ENCODE assay signal across 8 cellular contexts in genomic region chr10:104260775-104261115, GRCh38. TPM values are rescaled to one million over a fixed set of nuclear protein-coding genes. Genes with fewer than 3 reads are reported as not detected.
A peak's percentile ranks its signal among the peaks of the same experiment; 100 is the strongest.
DNase-seq lines count a peak whose midpoint lies in the region; ATAC-seq, FAIRE-seq and TF ChIP-seq lines count a peak whose summit lies in the region.

No MANE protein-coding gene starts in this region.

- peak overlapping the region; percentile 81 for H3K4me2 ChIP-seq in endothelial cell of umbilical vein (ENCODE audit: insufficient read depth, low read length)
- no peak overlapping the region for H3K4me2 ChIP-seq in H9 (ENCODE audit: insufficient read depth, insufficient read length, low read length)

- H3K9me3 Mint-ChIP-seq in H9: no peaks in the 10 kb centered on the region

- intact Hi-C loops in endothelial cell of umbilical vein (cut with micrococcal nuclease) (loop anchor here (1.0 kb wide), 1 partner anchor 9 kb away; the partner anchor contains the start of gene GSTO2), psoas muscle (cut with DNase I) (no loop called here)

- H3K4ac ChIP-seq in H9 (ENCODE audit: low read depth, low read length): no peak overlapping the region

- H3K27ac ChIP-seq in RWPE1: no peak overlapping the region
- H3K27ac ChIP-seq in endothelial cell of umbilical vein (ENCODE audit: insufficient read depth, low read depth, low read length): peak overlapping the region; percentile 94
- H3K27ac ChIP-seq in psoas muscle: peak overlapping the region; percentile 24
- H3K27ac ChIP-seq in H9 (ENCODE audit: insufficient read length, low read depth, low read length): no peak overlapping the region

- no peak overlapping the region for H2AK5ac ChIP-seq in H9 (ENCODE audit: insufficient read length, low read length)

- peaks cover 1 to 67% (median 11%) of the 10 kb centered on the region in 3 experiments; a peak in 5 of 7 replicates for H3K36me3 Mint-ChIP-seq in H9 (ENCODE audit: insufficient read depth in 1 of 3, low read depth in 3 of 3)

- no peak overlapping the region for H2BK120ac ChIP-seq in H9 (ENCODE audit: low read depth, low read length, poor library complexity, severe bottlenecking)

- peak; percentile 84 for DNase-seq in ELR (ENCODE audit: low read depth)
- DNase-seq in RWPE1 (ENCODE audit: low spot score): peak; percentile 74
- DNase-seq in endothelial cell of umbilical vein (ENCODE audit: low read depth, low spot score): peak; percentile 88
- no peak for DNase-seq in psoas muscle
- no peak for DNase-seq in NCI-H1417 (lab: John Stamatoyannopoulos, UW)
- no peak for DNase-seq in C1 segment of cervical spinal cord (lab: John Stamatoyannopoulos, UW)
- no peak for DNase-seq in H9

- no peak overlapping the region for H2AFZ ChIP-seq in endothelial cell of umbilical vein (ENCODE audit: low read depth, low read length)
- no peak overlapping the region for H2AFZ ChIP-seq in H9 (ENCODE audit: low read length)

- H3K4me1 Mint-ChIP-seq in H9: peaks cover 7 to 27% of the 10 kb centered on the region in 2 experiments

- H3K56ac ChIP-seq in H9 (ENCODE audit: insufficient read length, low read depth, low read length): no peak overlapping the region

- H3K14ac ChIP-seq in H9 (ENCODE audit: insufficient read depth, low read length): no peak overlapping the region

- H3K4me3 Mint-ChIP-seq in H9: no peak overlapping the region

- peaks cover 63% of the 10 kb centered on the region for H3K4me1 ChIP-seq in endothelial cell of umbilical vein (ENCODE audit: control insufficient read depth, extremely low read depth, insufficient read depth, low read length)
- peaks cover 40% of the 10 kb centered on the region for H3K4me1 ChIP-seq in psoas muscle
- 0 out of 2 replicates have a peak, but pooled peaks cover under 1% of the 10 kb centered on the region for H3K4me1 ChIP-seq in H9 (ENCODE audit: insufficient read depth, low read length)

- H3K27me3 Mint-ChIP-seq in H9 (ENCODE audit: low read depth): no peaks in the 10 kb centered on the region

- H3K36me3 ChIP-seq in endothelial cell of umbilical vein (ENCODE audit: control insufficient read depth in 2 of 2, extremely low read depth in 1 of 2, insufficient read depth in 2 of 2, low read length in 2 of 2) (peaks cover 19 to 27% of the 10 kb centered on the region in 2 experiments), psoas muscle (ENCODE audit: insufficient read depth in 1 of 2, low read depth in 1 of 2) (peaks cover 13 to 87% of the 10 kb centered on the region in 2 donors)

- H3K9me1 ChIP-seq in endothelial cell of umbilical vein (replicated peaks; ENCODE audit: control insufficient read depth, extremely low read depth, insufficient read depth, low read length): no peaks in the 10 kb centered on the region

- H3K4me3 ChIP-seq in endothelial cell of umbilical vein (replicated peaks in 1 of 3; ENCODE audit: insufficient read depth in 1 of 3, low read depth in 1 of 3, low read length in 3 of 3): peak overlapping the region in 1 of 3 experiments; percentile 37
- no peak overlapping the region for H3K4me3 ChIP-seq in psoas muscle

- peak; percentile 62 for FAIRE-seq in endothelial cell of umbilical vein (lab: Jason Lieb, UNC)

- no peak overlapping the region for H2BK12ac ChIP-seq in H9 (ENCODE audit: insufficient read length, low read depth, low read length)

- no TSS peak for BruUV-seq in endothelial cell of umbilical vein (replicated peaks; lab: Mats Ljungman, UMichigan)

- no peak for TF ChIP-seq POLR2A in endothelial cell of umbilical vein (IDR thresholded peaks at IDR 0.05; ENCODE audit: low read depth, low read length)

- no peak overlapping the region for H3T11ph ChIP-seq in H9 (ENCODE audit: low read length)

- H3K9me3 ChIP-seq in endothelial cell of umbilical vein (replicated peaks; ENCODE audit: control insufficient read depth, insufficient read depth, low read length) (no peaks in the 10 kb centered on the region), psoas muscle (no peaks in the 10 kb centered on the region), H9 (ENCODE audit: control insufficient read depth, low read depth, low read length) (no peaks in the 10 kb centered on the region)

- H2BK15ac ChIP-seq in H9 (ENCODE audit: low read depth, low read length): no peak overlapping the region

- ATAC-seq in psoas muscle (no peak), GM19328 (IDR thresholded peaks at IDR 0.05; ENCODE audit: unreplicated experiment) (no peak)

- H3K23me2 ChIP-seq in H9 (ENCODE audit: insufficient read length, low read depth, low read length, poor library complexity, severe bottlenecking): no peaks in the 10 kb centered on the region

- 57 to 71% (median 68%) methylated on average over 3 of the region's 3 CpGs for WGBS in psoas muscle, 3 donors
- no CpG with 5 or more reads among the region's 3 CpGs for WGBS in H9 (ENCODE audit: extremely low coverage, insufficient read length, low lambda C conversion rate)

- H3K79me2 ChIP-seq in endothelial cell of umbilical vein (ENCODE audit: control insufficient read depth, insufficient read depth, low read length): peaks cover 77% of the 10 kb centered on the region
- H3K79me2 ChIP-seq in H9 (ENCODE audit: insufficient read depth, low read length): no peaks in the 10 kb centered on the region; the same call in 1 of the 2 replicates

- dilution Hi-C loops in endothelial cell of umbilical vein (cut with MboI; ENCODE audit: extremely low pct_ligation_motif_present, low sequenced_read_pairs): no loop called here

- no peak overlapping the region for H3K23ac ChIP-seq in H9 (ENCODE audit: insufficient read length, low read depth, low read length)

- H3K9ac ChIP-seq in endothelial cell of umbilical vein (replicated peaks; ENCODE audit: extremely low read depth, insufficient read depth, low read length): peak overlapping the region; percentile 67
- no peak overlapping the region for H3K9ac ChIP-seq in H9 (ENCODE audit: extremely low read depth, insufficient read length, low read length)

- H4K20me1 ChIP-seq in endothelial cell of umbilical vein (replicated peaks; ENCODE audit: control insufficient read depth, extremely low read depth, insufficient read depth, low read length): no peaks in the 10 kb centered on the region
- no peaks in the 10 kb centered on the region for H4K20me1 ChIP-seq in H9 (ENCODE audit: control insufficient read depth, insufficient read depth, insufficient read length)

- H3K79me1 ChIP-seq in H9 (ENCODE audit: insufficient read depth, low read depth, low read length, poor library complexity, severe bottlenecking): no peaks in the 10 kb centered on the region

- no peak overlapping the region for H2BK20ac ChIP-seq in H9 (ENCODE audit: low read depth, low read length, poor library complexity, severe bottlenecking)

- no peak overlapping the region for H4K5ac ChIP-seq in H9 (ENCODE audit: insufficient read length, low read depth, low read length)

- CTCF ChIA-PET in RWPE1 (lab: Yijun Ruan, JAX): no interaction called here
- CTCF ChIA-PET in endothelial cell of umbilical vein (lab: Charles Lee): interaction anchor here (2.7 kb wide), 1 partner anchor 14 kb away, joined by 21 read pairs; no protein-coding TSS in a partner anchor

- H2BK5ac ChIP-seq in H9 (ENCODE audit: insufficient read length, low read length): no peak overlapping the region

- no peak overlapping the region for H4K91ac ChIP-seq in H9 (ENCODE audit: insufficient read length, low read depth, low read length)

- no peak for TF ChIP-seq CTCF in RWPE1 (conservative IDR thresholded peaks at IDR 0.05; ENCODE audit: low read depth)
- no peak for TF ChIP-seq CTCF in endothelial cell of umbilical vein (IDR thresholded peaks at IDR 0.05; ENCODE audit: extremely low read depth in 1 of 2, insufficient read depth in 1 of 2, low read depth in 1 of 2, low read length in 2 of 2)
- no peak for TF ChIP-seq CTCF in psoas muscle (IDR thresholded peaks at IDR 0.05)
- no peak for TF ChIP-seq CTCF in H9 (conservative IDR thresholded peaks at IDR 0.05)

- H3K27ac Mint-ChIP-seq in H9: no peak overlapping the region

- H3K27me3 ChIP-seq in endothelial cell of umbilical vein (ENCODE audit: control insufficient read depth in 2 of 2, insufficient read depth in 2 of 2, low read length in 2 of 2) (no peaks in the 10 kb centered on the region), psoas muscle (ENCODE audit: insufficient read depth in 3 of 3, low read length in 2 of 3) (no peaks in the 10 kb centered on the region), H9 (ENCODE audit: insufficient read depth, low read length) (no peaks in the 10 kb centered on the region)

- H3K18ac ChIP-seq in H9 (ENCODE audit: insufficient read length, low read depth, low read length): no peak overlapping the region

- POLR2A ChIA-PET in RWPE1 (lab: Yijun Ruan, JAX; ENCODE audit: low non-redundant PET): no interaction called here
- POLR2A ChIA-PET in endothelial cell of umbilical vein (lab: Charles Lee): no interaction called here

- no peak overlapping the region for H4K8ac ChIP-seq in H9 (replicated peaks; ENCODE audit: insufficient read length, low read depth, low read length)

RNA-seq across cellular contexts. Expression of gene GSTO1, which starts 6.1 kb away (rescaled TPM):
- total RNA-seq in endothelial cell of umbilical vein: 195 and 211 TPM in 2 replicates
- 85.6 and 124 TPM in 2 replicates for polyA plus RNA-seq in endothelial cell of umbilical vein
- 156 and 164 TPM in 2 replicates for polyA plus RNA-seq in endothelial cell of umbilical vein (2011; cell fraction: cytosol; rRNA removed)
- 64.9 and 85.2 TPM in 2 replicates for polyA plus RNA-seq in endothelial cell of umbilical vein (2011; cell fraction: nucleus; rRNA removed)
- 290 and 303 TPM in 2 replicates for polyA plus RNA-seq in endothelial cell of umbilical vein (2012)
- polyA minus RNA-seq in endothelial cell of umbilical vein: 33.9 and 46.7 TPM in 2 replicates
- polyA minus RNA-seq in endothelial cell of umbilical vein (2011; cell fraction: cytosol; rRNA and poly(A)+ RNA removed): 55.1 TPM
- 25.7 and 36.3 TPM in 2 replicates for polyA minus RNA-seq in endothelial cell of umbilical vein (2011; cell fraction: nucleus; rRNA and poly(A)+ RNA removed)
- total RNA-seq in psoas muscle: 100 to 1,000 TPM in 3 of 4 donors, 10 to 100 TPM in 1; 95.9 to 222 (median 114) TPM
- 100 to 1,000 TPM in 2 of 3 donors, 10 to 100 TPM in 1; 73.7 to 742 (median 120) TPM for polyA plus RNA-seq in psoas muscle
- total RNA-seq in H9 (2021): 114 and 116 TPM in 2 replicates

RNA-seq across cellular contexts. Expression of gene GSTO2, which starts 8.2 kb away (rescaled TPM):
- total RNA-seq in endothelial cell of umbilical vein: 0.84 and 0.95 TPM in 2 replicates
- 1.4 TPM in 2 replicates for polyA plus RNA-seq in endothelial cell of umbilical vein
- polyA plus RNA-seq in endothelial cell of umbilical vein (2011; cell fraction: cytosol; rRNA removed): 0.87 and 1.1 TPM in 2 replicates
- 0.73 and 0.83 TPM in 2 replicates for polyA plus RNA-seq in endothelial cell of umbilical vein (2011; cell fraction: nucleus; rRNA removed)
- 1.2 and 2.4 TPM in 2 replicates for polyA plus RNA-seq in endothelial cell of umbilical vein (2012)
- polyA minus RNA-seq in endothelial cell of umbilical vein: 0.19 and 0.87 TPM in 2 replicates
- polyA minus RNA-seq in endothelial cell of umbilical vein (2011; cell fraction: cytosol; rRNA and poly(A)+ RNA removed): 1.4 TPM
- 1.8 and 2.8 TPM in 2 replicates for polyA minus RNA-seq in endothelial cell of umbilical vein (2011; cell fraction: nucleus; rRNA and poly(A)+ RNA removed)
- 1 to 10 TPM; 1.2 to 3.3 (median 2.0) TPM for total RNA-seq in psoas muscle
- polyA plus RNA-seq in psoas muscle: 1 to 10 TPM in 2 of 3 donors, under 1 TPM in 1; 0.23 to 4.6 (median 1.1) TPM
- total RNA-seq in H9 (2021): 12.0 and 14.5 TPM in 2 replicates

RNA-seq across cellular contexts. Expression of gene CFAP43, which starts 28.6 kb away (rescaled TPM):
- not detected in 2 replicates for total RNA-seq in endothelial cell of umbilical vein
- polyA plus RNA-seq in endothelial cell of umbilical vein: 0.03 and 0.04 TPM in 2 replicates
- 0.06 TPM in 2 replicates for polyA plus RNA-seq in endothelial cell of umbilical vein (2011; cell fraction: cytosol; rRNA removed)
- 0.07 and 0.22 TPM in 2 replicates for polyA plus RNA-seq in endothelial cell of umbilical vein (2011; cell fraction: nucleus; rRNA removed)
- 0.11 and 0.14 TPM in 2 replicates for polyA plus RNA-seq in endothelial cell of umbilical vein (2012)
- polyA minus RNA-seq in endothelial cell of umbilical vein: 0.21 TPM in 1 of 2 replicates, not detected in the other
- 0.31 TPM for polyA minus RNA-seq in endothelial cell of umbilical vein (2011; cell fraction: cytosol; rRNA and poly(A)+ RNA removed)
- not detected in 2 replicates for polyA minus RNA-seq in endothelial cell of umbilical vein (2011; cell fraction: nucleus; rRNA and poly(A)+ RNA removed)
- total RNA-seq in psoas muscle: under 1 TPM in 1 of 4 donors, not detected in 3; 0.04 TPM
- polyA plus RNA-seq in psoas muscle: under 1 TPM in 2 of 3 donors, not detected in 1; 0.11 to 0.44 TPM
- 0.26 and 0.64 TPM in 2 replicates for total RNA-seq in H9 (2021)

Comparison
In these comparisons a context has a peak if more than half of its experiments do, and no peak if none do; other contexts are left out.
1. DNase-seq: peak in ELR (single experiment), RWPE1 (single experiment) and endothelial cell of umbilical vein (single experiment); none in psoas muscle (0 of 2), NCI-H1417 (0 of 3), C1 segment of cervical spinal cord (0 of 14) and H9 (single experiment).
2. H3K27ac ChIP-seq: peak in endothelial cell of umbilical vein (single experiment) and psoas muscle (single experiment); none in RWPE1 (single experiment) and H9 (single experiment).